Comparison of ENCODE assay signal across 21 cellular contexts in the genomic region with DNA sequence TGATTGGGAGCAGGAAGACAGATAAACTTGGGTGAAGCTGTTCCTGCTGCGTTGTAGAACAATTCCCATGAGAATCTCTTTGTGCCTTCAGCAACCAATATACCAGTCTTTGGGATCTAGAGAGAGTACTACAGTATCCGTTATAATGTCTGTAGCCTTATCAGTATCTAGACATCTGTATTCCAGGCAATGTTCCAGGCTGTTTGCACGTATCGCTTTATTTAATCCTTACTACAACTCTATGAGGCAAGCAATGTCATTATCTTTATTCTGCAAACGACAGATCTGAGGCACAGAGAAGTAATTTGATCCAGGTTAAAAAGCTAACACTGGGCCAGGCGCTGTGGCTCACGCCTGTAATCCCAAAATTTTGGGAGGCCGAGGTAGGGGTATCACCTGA.
DNase-seq lines count a peak whose midpoint lies in the region; ATAC-seq, FAIRE-seq and TF ChIP-seq lines count a peak whose summit lies in the region.
"Had no signal": no experiment of that assay in that cellular context is flagged by ENCODE, and none has a peak within 500 bp of the region (broad histone marks: within the 10 kb centered on the region; RNA-seq: fewer than 3 reads in every experiment).

No MANE protein-coding gene starts in this region.

- H3K4me1 ChIP-seq in OCI-LY3 (ENCODE audit: low read length) = peaks cover 38% of the 10 kb centered on the region
- H3K4me1 ChIP-seq in K562 (replicated peaks in 1 of 2; ENCODE audit: control insufficient read depth in 2 of 2, insufficient read depth in 2 of 2, low read length in 2 of 2) = peaks cover 5 to 22% of the 10 kb centered on the region in 2 experiments; a peak in 3 of 5 replicates
- H3K4me1 ChIP-seq in neural progenitor cell = no peaks in the 10 kb centered on the region
- H3K4me1 ChIP-seq in transverse colon = peaks cover 3 to 19% (median 7%) of the 10 kb centered on the region in 4 donors
- H3K4me1 ChIP-seq: colonic mucosa had no signal

- H2AFZ ChIP-seq in OCI-LY3 (ENCODE audit: low read depth, low read length) = no peak overlapping the region
- H2AFZ ChIP-seq in K562 (ENCODE audit: low read depth, low read length) = peak overlapping the region; percentile 40
- H2AFZ ChIP-seq in neural progenitor cell (replicated peaks) = peak overlapping the region; percentile 88

- ATAC-seq in K562 = peak; percentile 64
- no peak for ATAC-seq in HG03460 (IDR thresholded peaks at IDR 0.05; ENCODE audit: unreplicated experiment)
- ATAC-seq: activated naive CD4-positive, alpha-beta T cell treated with anti-CD3 and anti-CD28 coated beads, Interleukin-2, amount 50 U/mL, for 72 hours had no signal

- no peaks in the 10 kb centered on the region for H3K9me3 Mint-ChIP-seq in neural progenitor cell

- no peaks in the 10 kb centered on the region for H3K4me1 Mint-ChIP-seq in neural progenitor cell

- H3F3A ChIP-seq in neural progenitor cell (ENCODE audit: low read depth) = no peaks in the 10 kb centered on the region

- H4K20me1 ChIP-seq in OCI-LY3 (ENCODE audit: insufficient read depth, low read length) (no peaks in the 10 kb centered on the region), K562 (replicated peaks; ENCODE audit: control insufficient read depth, insufficient read depth, low read length) (no peaks in the 10 kb centered on the region), neural progenitor cell (ENCODE audit: low read depth) (no peaks in the 10 kb centered on the region)

- H3K9me3 ChIP-seq in OCI-LY3 (ENCODE audit: insufficient read depth, low read length) = no peaks in the 10 kb centered on the region
- no peaks in the 10 kb centered on the region for H3K9me3 ChIP-seq in K562 (replicated peaks; ENCODE audit: control insufficient read depth, insufficient read depth, low read depth, low read length)
- H3K9me3 ChIP-seq in neural progenitor cell (ENCODE audit: low read depth) = no peaks in the 10 kb centered on the region
- no peaks in the 10 kb centered on the region for H3K9me3 ChIP-seq in transverse colon
- H3K9me3 ChIP-seq: colonic mucosa, testis had no signal

- no peak for TF ChIP-seq RAD21 in K562 (CRISPR knock-in tag; conservative IDR thresholded peaks at IDR 0.05 in 1 of 2, IDR thresholded peaks at IDR 0.05 in 1 of 2)

- H3K4me3 ChIP-seq in OCI-LY3 (ENCODE audit: low read length) = peak overlapping the region; percentile 48
- no peak overlapping the region for H3K4me3 ChIP-seq in K562
- H3K4me3 ChIP-seq in neural progenitor cell = no peak overlapping the region
- H3K4me3 ChIP-seq in transverse colon = no peak overlapping the region
- H3K4me3 ChIP-seq: colonic mucosa, testis had no signal

- TF ChIP-seq POLR2A in K562 (conservative IDR thresholded peaks at IDR 0.05) (no peak), transverse colon (IDR thresholded peaks at IDR 0.05) (no peak)

- TF ChIP-seq EP300 in K562 (IDR thresholded peaks at IDR 0.05; ENCODE audit: low read length) (no peak), transverse colon (IDR thresholded peaks at IDR 0.05; ENCODE audit: low read depth) (no peak)

- in situ Hi-C loops in K562 (cut with MboI) = loop anchor here (10.0 kb wide), 1 partner anchor 152 kb away; no protein-coding TSS in a partner anchor
- in situ Hi-C loops in transverse colon (cut with MboI; ENCODE audit: low pct_ligation_motif_present in 1 of 4, low pct_unique_long_range_greater_than_20kb in 1 of 4, low sequenced_read_pairs in 3 of 4) = loop anchor here in 2 of 4 donors (25.0 kb wide), 2 partner anchors 314 to 589 kb away; no protein-coding TSS in a partner anchor

- no peak for TF ChIP-seq CTCF in OCI-LY3 (IDR thresholded peaks at IDR 0.05; ENCODE audit: low read depth, low read length)
- TF ChIP-seq CTCF in K562 (IDR thresholded peaks at IDR 0.05 in 2 of 3, conservative IDR thresholded peaks at IDR 0.05 in 1 of 3; ENCODE audit: insufficient read depth in 2 of 3, low read depth in 1 of 3, low read length in 3 of 3) = no peak
- no peak for TF ChIP-seq CTCF in neural progenitor cell (IDR thresholded peaks at IDR 0.05)
- TF ChIP-seq CTCF in transverse colon (IDR thresholded peaks at IDR 0.05) = no peak

- 8% methylated on average over 8 of the region's 8 CpGs for whole genome bisulfite sequencing in K562 (ENCODE audit: insufficient coverage, low coverage, missing lambda C conversion rate)
- WGBS in transverse colon (ENCODE audit: low coverage in 1 of 2), 2 donors = 90% methylated on average over 8 of the region's 8 CpGs; no CpG with 5 or more reads in 1 of the 2 donors

- H3K79me2 ChIP-seq in OCI-LY3 (ENCODE audit: low read length) = peaks cover 24% of the 10 kb centered on the region
- no peaks in the 10 kb centered on the region for H3K79me2 ChIP-seq in K562 (ENCODE audit: control insufficient read depth, insufficient read depth, low read length)
- no peaks in the 10 kb centered on the region for H3K79me2 ChIP-seq in neural progenitor cell (ENCODE audit: low read depth)

- intact Hi-C loops in K562 (cut with micrococcal nuclease) = loop anchor here (5.0 kb wide), 1 partner anchor 149 kb away; no protein-coding TSS in a partner anchor
- intact Hi-C loops in transverse colon (cut with DNase I; ENCODE audit: low total_unique reads) = no loop called here

- CTCF ChIA-PET in K562 (lab: Yijun Ruan, JAX; ENCODE audit: low intra/inter-chr PET ratio) = no interaction called here

- H3K9me1 ChIP-seq in K562 (ENCODE audit: control insufficient read depth, insufficient read depth, low read length) = no peaks in the 10 kb centered on the region

- H3K9ac ChIP-seq in OCI-LY3 (ENCODE audit: low read length) = peak overlapping the region; percentile 59
- peak overlapping the region; percentile 15 to 28; a peak in 1 of 4 replicates for H3K9ac ChIP-seq in K562 (ENCODE audit: insufficient read depth in 1 of 2, low read depth in 2 of 2, low read length in 2 of 2)
- H3K9ac ChIP-seq in neural progenitor cell = no peak overlapping the region

- H3K36me3 Mint-ChIP-seq in neural progenitor cell = no peaks in the 10 kb centered on the region
- H3K36me3 Mint-ChIP-seq: activated naive CD4-positive, alpha-beta T cell treated with anti-CD3 and anti-CD28 coated beads, Interleukin-2, amount 50 U/mL, for 72 hours; naive thymus-derived CD8-positive, alpha-beta T cell had no signal

- no peak overlapping the region for H3K4me3 Mint-ChIP-seq in neural progenitor cell
- H3K4me3 Mint-ChIP-seq: naive thymus-derived CD8-positive, alpha-beta T cell had no signal

- POLR2A ChIA-PET in K562 (lab: Yijun Ruan, JAX) = no interaction called here

- H3K27me3 ChIP-seq in OCI-LY3 (ENCODE audit: low read depth, low read length) = no peaks in the 10 kb centered on the region
- no peaks in the 10 kb centered on the region for H3K27me3 ChIP-seq in K562 (ENCODE audit: control insufficient read depth in 2 of 2, insufficient read depth in 2 of 2, low read length in 2 of 2)
- H3K27me3 ChIP-seq in neural progenitor cell = no peaks in the 10 kb centered on the region
- H3K27me3 ChIP-seq in transverse colon = no peaks in the 10 kb centered on the region
- H3K27me3 ChIP-seq: colonic mucosa, testis had no signal

- H3K27me3 Mint-ChIP-seq in neural progenitor cell (ENCODE audit: insufficient read depth, low read depth) = no peaks in the 10 kb centered on the region
- H3K27me3 Mint-ChIP-seq: naive thymus-derived CD8-positive, alpha-beta T cell had no signal

- H3K36me3 ChIP-seq in OCI-LY3 (replicated peaks; ENCODE audit: low read depth, low read length) (peaks cover 24% of the 10 kb centered on the region), K562 (ENCODE audit: control insufficient read depth, insufficient read depth, low read length) (peaks cover 13% of the 10 kb centered on the region; the same call in 1 of the 3 replicates), neural progenitor cell (no peaks in the 10 kb centered on the region), transverse colon (no peaks in the 10 kb centered on the region)
- H3K36me3 ChIP-seq: colonic mucosa had no signal

- H3K4me2 ChIP-seq in OCI-LY3 (ENCODE audit: low read length) (peak overlapping the region; percentile 67), K562 (ENCODE audit: insufficient read depth, low read length) (peak overlapping the region; percentile 56), neural progenitor cell (no peak overlapping the region)

- peak overlapping the region; percentile 85 for H3K27ac ChIP-seq in OCI-LY3 (ENCODE audit: low read length)
- peak overlapping the region; percentile 78 for H3K27ac ChIP-seq in K562 (ENCODE audit: extremely low read depth, low read depth, low read length)
- H3K27ac ChIP-seq in neural progenitor cell = no peak overlapping the region
- peak overlapping the region; percentile 7 to 62 (median 48) for H3K27ac ChIP-seq in transverse colon

- no TSS peak for BruUV-seq in K562 (replicated peaks; lab: Mats Ljungman, UMichigan)

- FAIRE-seq in K562 (lab: Jason Lieb, UNC) = peak; percentile 82
- FAIRE-seq: H54, small intestine had no signal

- peak in 3 of 4 experiments; percentile 10 to 44 (median 10) for DNase-seq in K562 (ENCODE audit: extremely low read depth in 1 of 4, low spot score in 3 of 4)
- DNase-seq in neural progenitor cell (ENCODE audit: low spot score) = no peak
- DNase-seq in transverse colon = no peak
- no peak for DNase-seq in NCI-H446 (lab: John Stamatoyannopoulos, UW)
- no peak for DNase-seq in T-helper 1 cell
- DNase-seq: activated CD4-positive, alpha-beta T cell treated with anti-CD3 and anti-CD28 coated beads for 1 hour; Calu3; colonic mucosa; head of caudate nucleus; mammary epithelial cell; naive thymus-derived CD8-positive, alpha-beta T cell; NCI-H1436; NCI-H748 treated with DMSO at 0.1 percent for 48 hours; small intestine; stimulated activated CD4-positive, alpha-beta T cell treated with anti-CD3 and anti-CD28 coated beads, Interleukin-4, amount 100 ng/mL, for 24 hours; T-helper 9 cell; testis had no signal

- H3K27ac Mint-ChIP-seq in neural progenitor cell = no peak overlapping the region
- H3K27ac Mint-ChIP-seq: activated naive CD4-positive, alpha-beta T cell treated with anti-CD3 and anti-CD28 coated beads, Interleukin-2, amount 50 U/mL, for 72 hours had no signal

TF ChIP-seq in K562, 482 proteins besides CTCF, POLR2A, EP300 and RAD21 (continues in another document):
- TF ChIP-seq MTA2 (IDR thresholded peaks at IDR 0.05; ENCODE audit: low read depth) = peak; percentile 37; the same call in 1 of the 2 replicates
- TF ChIP-seq NCOR1 (IDR thresholded peaks at IDR 0.05) = peak; percentile 29; the same call in 1 of the 2 replicates
- peak; percentile 74 for TF ChIP-seq ZNF239 (CRISPR knock-in tag; IDR thresholded peaks at IDR 0.05)
- peak; percentile 58 for TF ChIP-seq TEAD4 (IDR thresholded peaks at IDR 0.05; ENCODE audit: low read length)
- TF ChIP-seq TEAD4 (CRISPR knock-in tag; IDR thresholded peaks at IDR 0.05; ENCODE audit: borderline replicate concordance) = no peak

Comparison
In these comparisons a context has a peak if more than half of its experiments do, and no peak if none do; other contexts are left out.
1. DNase-seq: peak in K562 (3 of 4); none in neural progenitor cell (single experiment), transverse colon (single experiment), NCI-H446 (0 of 2) and T-helper 1 cell (0 of 5).